18 cellular contexts compared by ENCODE assay signal in the genomic region with DNA sequence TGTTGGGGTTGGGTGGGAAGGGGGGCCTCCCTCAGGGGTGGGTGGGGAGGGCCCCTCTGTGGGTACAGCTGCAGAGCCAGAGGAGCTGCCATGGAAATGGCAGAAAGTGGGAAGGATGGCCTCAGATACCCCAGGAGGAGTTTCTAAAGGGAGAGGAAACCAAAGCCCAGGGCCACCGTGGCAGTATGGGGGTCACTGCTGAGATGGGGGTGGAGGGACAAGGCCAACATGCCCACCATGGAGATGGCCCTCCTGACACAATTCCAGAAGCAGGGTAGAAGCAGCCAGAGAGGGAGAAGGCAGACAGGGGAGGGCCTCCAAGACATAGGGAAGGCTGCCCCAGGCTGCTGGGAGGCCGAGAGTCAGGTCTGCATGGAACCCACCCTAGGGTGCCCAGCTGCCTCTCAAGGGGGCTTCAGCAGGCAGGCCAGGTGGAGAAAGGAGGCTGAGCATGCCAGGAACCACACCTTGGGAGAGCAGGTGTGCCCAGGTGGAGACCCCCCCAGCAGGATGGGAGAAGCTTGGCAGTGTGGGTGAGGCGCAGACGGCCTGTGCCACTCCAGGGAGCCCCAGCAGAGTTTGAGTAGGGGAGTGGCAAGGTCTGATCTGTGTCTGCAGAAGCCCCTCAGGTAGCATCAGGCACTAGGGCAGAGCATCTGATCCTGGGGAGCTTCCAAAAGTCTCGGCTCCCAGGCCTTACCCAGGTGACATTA.
DNase-seq lines count a peak whose midpoint lies in the region; ATAC-seq, FAIRE-seq and TF ChIP-seq lines count a peak whose summit lies in the region.
"Had no signal": no experiment of that assay in that cellular context is flagged by ENCODE, and none has a peak within 500 bp of the region (broad histone marks: within the 10 kb centered on the region; RNA-seq: fewer than 3 reads in every experiment).

No MANE protein-coding gene starts in this region.

- H3K36me3 Mint-ChIP-seq in endodermal cell (ENCODE audit: low read depth): peaks cover 1% of the 10 kb centered on the region

- H3K4me3 ChIP-seq in H7 (ENCODE audit: insufficient read depth, low read depth, low read length) (no peak overlapping the region), endodermal cell (ENCODE audit: low read length) (no peak overlapping the region), transverse colon (no peak overlapping the region)
- H3K4me3 ChIP-seq: HAP-1 had no signal

- no peak for TF ChIP-seq EP300 in transverse colon (IDR thresholded peaks at IDR 0.05; ENCODE audit: low read depth)

- no peak overlapping the region for H3K27ac Mint-ChIP-seq in endodermal cell

- peaks cover 5% of the 10 kb centered on the region for H3K9me3 Mint-ChIP-seq in endodermal cell

- H3K36me3 ChIP-seq in H7 (replicated peaks; ENCODE audit: control insufficient read depth, insufficient read depth, low read length) (no peaks in the 10 kb centered on the region), endodermal cell (ENCODE audit: control insufficient read depth, insufficient read depth, low read length) (no peaks in the 10 kb centered on the region), transverse colon (no peaks in the 10 kb centered on the region)
- H3K36me3 ChIP-seq: HAP-1 had no signal

- ATAC-seq in sciatic nerve: no peak

- in situ Hi-C loops in transverse colon (cut with MboI; ENCODE audit: low pct_ligation_motif_present in 1 of 4, low pct_unique_long_range_greater_than_20kb in 1 of 4, low sequenced_read_pairs in 3 of 4): no loop called here

- H3K9me3 ChIP-seq in endodermal cell (ENCODE audit: control insufficient read depth, low read length) (peaks cover 8% of the 10 kb centered on the region), transverse colon (no peaks in the 10 kb centered on the region)
- H3K9me3 ChIP-seq: HAP-1 had no signal

- no peaks in the 10 kb centered on the region for H3K27me3 ChIP-seq in H7 (ENCODE audit: control insufficient read depth, insufficient read depth, low read length)
- H3K27me3 ChIP-seq in endodermal cell (ENCODE audit: control insufficient read depth, insufficient read depth, low read length, poor library complexity, severe bottlenecking): no peaks in the 10 kb centered on the region
- no peaks in the 10 kb centered on the region for H3K27me3 ChIP-seq in transverse colon

- peaks cover 18% of the 10 kb centered on the region for H3K4me1 Mint-ChIP-seq in endodermal cell

- no peak for TF ChIP-seq POLR2A in transverse colon (IDR thresholded peaks at IDR 0.05)
- TF ChIP-seq POLR2A in GM12891 (IDR thresholded peaks at IDR 0.05; ENCODE audit: low read depth, low read length): no peak

- H3K4me3 Mint-ChIP-seq in endodermal cell: no peak overlapping the region

- peaks cover 22% of the 10 kb centered on the region for H3K4me1 ChIP-seq in endodermal cell (ENCODE audit: control insufficient read depth, insufficient read depth, low read length)
- peaks cover 0 to 9% (median 0%) of the 10 kb centered on the region in 4 donors for H3K4me1 ChIP-seq in transverse colon
- H3K4me1 ChIP-seq: HAP-1 had no signal

- no peaks in the 10 kb centered on the region for H3K27me3 Mint-ChIP-seq in endodermal cell (ENCODE audit: insufficient read depth)

- no peak for FAIRE-seq in GM12891 (lab: Jason Lieb, UNC)

- peak; percentile 25 for DNase-seq in activated CD4-positive, CD25-positive, alpha-beta regulatory T cell treated with anti-CD3 and anti-CD28 coated beads, Interleukin-2, amount 50 U/mL, for 72 hours
- DNase-seq in activated CD4-positive, CD25-positive, alpha-beta regulatory T cell (lab: John Stamatoyannopoulos, UW): no peak
- DNase-seq in H7 (peak; percentile 41), endodermal cell (peak; percentile 36), sciatic nerve (ENCODE audit: low spot score) (peak; percentile 52), transverse colon (no peak), germinal center (ENCODE audit: low spot score) (no peak), GM12891 (ENCODE audit: insufficient read length, low spot score) (no peak)
- DNase-seq: 8988T; C1 segment of cervical spinal cord; COR-L47; MV-4-11; NCI-H1436 treated with DMSO at 0.1 percent for 48 hours; NCI-H2081 treated with DMSO at 0.1 percent for 48 hours; NCI-H2227 treated with DMSO at 0.1 percent for 48 hours; NCI-H524 treated with DMSO at 0.1 percent for 48 hours; NK-92 treated with Interleukin-12 subunit alpha and Interleukin-12 subunit beta, amount 100 ng/mL, for 24 hours had no signal

- no peak overlapping the region for H3K9ac ChIP-seq in endodermal cell (ENCODE audit: extremely low read depth, low read length, poor library complexity, severe bottlenecking)

- intact Hi-C loops in sciatic nerve (cut with DNase I): no loop called here
- intact Hi-C loops in transverse colon (cut with DNase I; ENCODE audit: low total_unique reads): no loop called here

- WGBS in endodermal cell (ENCODE audit: insufficient coverage in 1 of 2, insufficient read length in 1 of 2), 2 experiments: 67 to 75% methylated on average over 4 to 5 of the region's 5 CpGs
- WGBS in transverse colon (ENCODE audit: low coverage in 1 of 2), 2 donors: 67% methylated on average over 5 of the region's 5 CpGs; no CpG with 5 or more reads in 1 of the 2 donors

- H3K27ac ChIP-seq in endodermal cell (ENCODE audit: low read depth, low read length): no peak overlapping the region
- no peak overlapping the region for H3K27ac ChIP-seq in transverse colon

- TF ChIP-seq CTCF in endodermal cell (conservative IDR thresholded peaks at IDR 0.05) (no peak), transverse colon (IDR thresholded peaks at IDR 0.05) (no peak)

TF ChIP-seq in GM12891, 5 proteins besides CTCF, POLR2A, EP300 and RAD21:
- TF ChIP-seq PAX5 (IDR thresholded peaks at IDR 0.05; ENCODE audit: insufficient read depth, low read length, severe bottlenecking) (no peak), POLR2AphosphoS5 (IDR thresholded peaks at IDR 0.05; ENCODE audit: low read depth, low read length) (no peak), TAF1 (IDR thresholded peaks at IDR 0.05; ENCODE audit: low read depth, low read length) (no peak), POU2F2 (IDR thresholded peaks at IDR 0.05; ENCODE audit: low read depth, low read length) (no peak), SPI1 (IDR thresholded peaks at IDR 0.05; ENCODE audit: low read depth, low read length) (no peak)

Comparison
In these comparisons a context has a peak if more than half of its experiments do, and no peak if none do; other contexts are left out.
1. DNase-seq: peak in activated CD4-positive, CD25-positive, alpha-beta regulatory T cell treated with anti-CD3 and anti-CD28 coated beads, Interleukin-2, amount 50 U/mL, for 72 hours (single experiment), H7 (single experiment), endodermal cell (single experiment) and sciatic nerve (single experiment); none in activated CD4-positive, CD25-positive, alpha-beta regulatory T cell (0 of 4), transverse colon (single experiment), germinal center (single experiment) and GM12891 (single experiment).